25 cellular contexts compared by ENCODE assay signal in genomic region chr19:3849787-3850186, GRCh38. TPM values are rescaled to one million over a fixed set of nuclear protein-coding genes. Genes with fewer than 3 reads are reported as not detected.
"Had no signal": no experiment of that assay in that cellular context is flagged by ENCODE, and none has a peak within 500 bp of the region (broad histone marks: within the 10 kb centered on the region; RNA-seq: fewer than 3 reads in every experiment).

No MANE protein-coding gene starts in this region.

- DNase-seq: activated B cell treated with CpG ODN at 0.5 μM for 24 hours; activated CD4-positive, CD25-positive, alpha-beta regulatory T cell treated with anti-CD3 and anti-CD28 coated beads, Interleukin-2, amount 50 U/mL, for 72 hours; amniotic stem cell; aorta; brain microvascular endothelial cell had no signal

- ATAC-seq: body of pancreas had no signal

- H3K27me3 ChIP-seq: adrenal gland, body of pancreas, brain microvascular endothelial cell, breast epithelium had no signal

- H3K27ac Mint-ChIP-seq: activated B cell treated with CpG ODN at 0.5 μM for 24 hours; activated CD4-positive, alpha-beta memory T cell treated with anti-CD3 and anti-CD28 coated beads for 36 hours; activated CD4-positive, alpha-beta T cell treated with anti-CD3 and anti-CD28 coated beads, Interleukin-2, amount 10 ng/mL, durations not matched to agents 24 days and 14 days; activated CD8-positive, alpha-beta T cell treated with anti-CD3 and anti-CD28 coated beads for 36 hours; activated naive CD4-positive, alpha-beta T cell treated with anti-CD3 and anti-CD28 coated beads for 36 hours; activated naive CD4-positive, alpha-beta T cell treated with anti-CD3 and anti-CD28 coated beads, Interleukin-2, amount 50 U/mL, for 72 hours; activated naive CD8-positive, alpha-beta T cell treated with anti-CD3 and anti-CD28 coated beads for 36 hours; activated T-cell treated with anti-CD3 and anti-CD28 coated beads, Interleukin-2, amount 50 U/mL, for 72 hours; activated T-helper 1 cell treated with anti-CD3 and anti-CD28 coated beads, Interleukin-12 subunit alpha, Interleukin-12 subunit beta, Interleukin-2, Interleukin-4 antibody, amounts not matched to agents 30 ng/mL and 10 ng/mL and 1 ng/mL, durations not matched to agents 14 hours and 24 hours and 36 hours; activated T-helper 17 cell treated with anti-CD3 and anti-CD28 coated beads, Interleukin-2, amount 50 U/mL, for 72 hours; T-helper 1 cell treated with Interleukin-12 subunit alpha and Interleukin-12 subunit beta and Interleukin-4 antibody, amounts not matched to agents 30 μg/mL and 1 μg/mL, for 36 hours; T-helper 2 cell treated with Interferon-gamma antibody and Interleukin-4, amounts not matched to agents 5 μg/mL and 100 μg/mL, for 36 hours had no signal

- H3K36me3 ChIP-seq: adrenal gland, brain microvascular endothelial cell, breast epithelium had no signal

- FAIRE-seq: astrocyte, TTC549 had no signal

- H3K4me1 Mint-ChIP-seq: activated CD4-positive, alpha-beta T cell treated with anti-CD3 and anti-CD28 coated beads, Interleukin-2, amount 10 ng/mL, durations not matched to agents 24 days and 14 days; activated naive CD8-positive, alpha-beta T cell treated with anti-CD3 and anti-CD28 coated beads for 36 hours; activated T-helper 17 cell treated with anti-CD3 and anti-CD28 coated beads, Interleukin-2, amount 50 U/mL, for 72 hours had no signal

- H3K27ac ChIP-seq: adrenal gland, body of pancreas, brain microvascular endothelial cell, breast epithelium, VCaP had no signal

- H3K4me3 ChIP-seq: adrenal gland, body of pancreas, breast epithelium had no signal

- H3K4me3 Mint-ChIP-seq: activated B cell treated with CpG ODN at 0.5 μM for 24 hours; activated CD4-positive, alpha-beta memory T cell treated with anti-CD3 and anti-CD28 coated beads for 36 hours; activated CD4-positive, alpha-beta T cell treated with anti-CD3 and anti-CD28 coated beads, Interleukin-2, amount 10 ng/mL, durations not matched to agents 24 days and 14 days; activated CD8-positive, alpha-beta T cell treated with anti-CD3 and anti-CD28 coated beads for 36 hours; activated naive CD4-positive, alpha-beta T cell treated with anti-CD3 and anti-CD28 coated beads for 36 hours; activated naive CD8-positive, alpha-beta T cell treated with anti-CD3 and anti-CD28 coated beads for 36 hours; activated T-cell treated with anti-CD3 and anti-CD28 coated beads, Interleukin-2, amount 50 U/mL, for 4 hours; activated T-cell treated with anti-CD3 and anti-CD28 coated beads, Interleukin-2, amount 50 U/mL, for 72 hours; activated T-helper 1 cell treated with anti-CD3 and anti-CD28 coated beads, Interleukin-12 subunit alpha, Interleukin-12 subunit beta, Interleukin-2, Interleukin-4 antibody, amounts not matched to agents 30 ng/mL and 10 ng/mL and 1 ng/mL, durations not matched to agents 14 hours and 24 hours and 36 hours; activated T-helper 17 cell treated with anti-CD3 and anti-CD28 coated beads, Interleukin-2, amount 50 U/mL, for 72 hours; T-helper 1 cell treated with Interleukin-12 subunit alpha and Interleukin-12 subunit beta and Interleukin-4 antibody, amounts not matched to agents 30 μg/mL and 1 μg/mL, for 36 hours; T-helper 2 cell treated with Interferon-gamma antibody and Interleukin-4, amounts not matched to agents 5 μg/mL and 100 μg/mL, for 36 hours had no signal

- H3K27me3 Mint-ChIP-seq: activated B cell treated with CpG ODN at 0.5 μM for 24 hours; activated CD4-positive, alpha-beta memory T cell treated with anti-CD3 and anti-CD28 coated beads for 36 hours; activated CD4-positive, alpha-beta T cell treated with anti-CD3 and anti-CD28 coated beads, Interleukin-2, amount 10 ng/mL, durations not matched to agents 24 days and 14 days; activated CD8-positive, alpha-beta T cell treated with anti-CD3 and anti-CD28 coated beads for 36 hours; activated naive CD8-positive, alpha-beta T cell treated with anti-CD3 and anti-CD28 coated beads for 36 hours; activated T-helper 17 cell treated with anti-CD3 and anti-CD28 coated beads, Interleukin-2, amount 50 U/mL, for 72 hours had no signal

- H3K4me1 ChIP-seq: adrenal gland, body of pancreas, breast epithelium had no signal

RNA-seq across cellular contexts. Expression of gene ZFR2, which starts 19.1 kb away (rescaled TPM):
- total RNA-seq: activated CD4-positive, alpha-beta T cell treated with anti-CD3 and anti-CD28 coated beads, Interleukin-2, amount 10 ng/mL, durations not matched to agents 24 days and 14 days; aorta; body of pancreas had no signal
- polyA plus RNA-seq: aorta had no signal

RNA-seq across cellular contexts. Expression of gene ATCAY, which starts 30.7 kb away (rescaled TPM):
- total RNA-seq: activated B cell treated with CpG ODN at 0.5 μM for 24 hours; activated CD4-positive, alpha-beta memory T cell treated with anti-CD3 and anti-CD28 coated beads for 36 hours; activated CD4-positive, alpha-beta T cell treated with anti-CD3 and anti-CD28 coated beads, Interleukin-2, amount 10 ng/mL, durations not matched to agents 24 days and 14 days; activated CD8-positive, alpha-beta memory T cell treated with anti-CD3 and anti-CD28 coated beads for 36 hours; activated CD8-positive, alpha-beta T cell treated with anti-CD3 and anti-CD28 coated beads for 36 hours; activated naive CD8-positive, alpha-beta T cell treated with anti-CD3 and anti-CD28 coated beads for 36 hours; activated T-cell treated with anti-CD3 and anti-CD28 coated beads, Interleukin-2, amount 50 U/mL, for 4 hours; activated T-helper 1 cell treated with anti-CD3 and anti-CD28 coated beads, Interleukin-12 subunit alpha, Interleukin-12 subunit beta, Interleukin-2, Interleukin-4 antibody, amounts not matched to agents 30 ng/mL and 10 ng/mL and 1 ng/mL, durations not matched to agents 14 hours and 24 hours and 36 hours; activated T-helper 17 cell treated with anti-CD3 and anti-CD28 coated beads, Interleukin-2, amount 50 U/mL, for 72 hours; aorta; cardiac septum had no signal
- polyA plus RNA-seq: aorta had no signal
